In genomic region chr10:1354776-1355435, GRCh38 we compare ENCODE assay signal across 1 cellular context.
TF ChIP-seq lines count a peak whose summit lies in the region.

No MANE protein-coding gene starts in this region.

TF ChIP-seq in H1, 55 proteins besides CTCF, POLR2A, EP300 and RAD21:
- TF ChIP-seq NANOG (IDR thresholded peaks at IDR 0.05; ENCODE audit: insufficient read depth, low read depth, low read length, poor library complexity, severe bottlenecking) = no peak
- no peak for TF ChIP-seq TCF12 (IDR thresholded peaks at IDR 0.05; ENCODE audit: low read depth, low read length)
TF ChIP-seq in H1: peak in this region for 0.
